In genomic region chr4:185255868-185256267, GRCh38 we compare ENCODE assay signal across 15 cellular contexts. TPM values are rescaled to one million over a fixed set of nuclear protein-coding genes. Genes with fewer than 3 reads are reported as not detected.
DNase-seq lines count a peak whose midpoint lies in the region; ATAC-seq lines count a peak whose summit lies in the region.
"Had no signal": no experiment of that assay in that cellular context is flagged by ENCODE, and none has a peak within 500 bp of the region (broad histone marks: within the 10 kb centered on the region; RNA-seq: fewer than 3 reads in every experiment).

No MANE protein-coding gene starts in this region.

- peaks cover 36 to 77% (median 62%) of the 10 kb centered on the region in 4 donors for H3K4me1 Mint-ChIP-seq in CD4-positive, alpha-beta memory T cell

- H3K9me3 ChIP-seq in CD4-positive, alpha-beta memory T cell (ENCODE audit: control insufficient read depth in 1 of 2, low read length in 2 of 2), result no peaks in the 10 kb centered on the region
- H3K9me3 ChIP-seq in KOPT-K1 (ENCODE audit: insufficient read depth, low read length, poor library complexity, severe bottlenecking), result no peaks in the 10 kb centered on the region
- H3K9me3 ChIP-seq in effector memory CD4-positive, alpha-beta T cell (ENCODE audit: control insufficient read depth, low read length), result no peaks in the 10 kb centered on the region
- H3K9me3 ChIP-seq: ascending aorta, prostate gland had no signal

- H3K27me3 Mint-ChIP-seq in CD4-positive, alpha-beta memory T cell, result no peaks in the 10 kb centered on the region

- H3K36me3 Mint-ChIP-seq in CD4-positive, alpha-beta memory T cell, result peaks cover 0 to 11% of the 10 kb centered on the region in 2 donors

- H3K27ac ChIP-seq in CD4-positive, alpha-beta memory T cell (ENCODE audit: low read depth, low read length), result peak overlapping the region; percentile 49
- H3K27ac ChIP-seq in KOPT-K1 (ENCODE audit: low read depth, low read length, poor library complexity, severe bottlenecking), result peak overlapping the region; percentile 61
- H3K27ac ChIP-seq in effector memory CD4-positive, alpha-beta T cell (ENCODE audit: insufficient read depth, low read length, poor library complexity, severe bottlenecking), result peak overlapping the region; percentile 62
- H3K27ac ChIP-seq in substantia nigra (ENCODE audit: low read depth, low read length, poor library complexity, severe bottlenecking), result no peak overlapping the region
- H3K27ac ChIP-seq: ascending aorta, hepatocyte, prostate gland had no signal

- POLR2A ChIA-PET in CD4-positive, alpha-beta memory T cell (lab: Charles Lee; ENCODE audit: partially characterized antibody), result interaction anchor here (0.8 to 2.7 kb wide), 7 partner anchors 10 to 170 kb away, joined by 3 to 10 read pairs (median 6); partner anchors contain the start of genes CFAP97, SLC25A4, SNX25 and UFSP2

- ATAC-seq in GM19324 (IDR thresholded peaks at IDR 0.05; ENCODE audit: low FRiP score, unreplicated experiment), result peak; percentile 32
- no peak for ATAC-seq in GM18511 (IDR thresholded peaks at IDR 0.05; ENCODE audit: unreplicated experiment)

- peak in 1 of 5 donors; percentile 15 for DNase-seq in CD4-positive, alpha-beta memory T cell
- no peak for DNase-seq in effector memory CD4-positive, alpha-beta T cell
- DNase-seq in HCEC 1CT (no peak), substantia nigra (lab: John Stamatoyannopoulos, UW) (no peak), NCI-H69 (lab: John Stamatoyannopoulos, UW) (no peak)
- DNase-seq: activated CD4-positive, alpha-beta T cell treated with anti-CD3 and anti-CD28 coated beads, Interleukin-2, amount 50 U/mL, for 4 hours; cortex of kidney; NCI-H1930; NCI-H748 treated with DMSO at 0.1 percent for 48 hours had no signal

- no peaks in the 10 kb centered on the region for H3K9me3 Mint-ChIP-seq in CD4-positive, alpha-beta memory T cell

- H3K4me3 Mint-ChIP-seq in CD4-positive, alpha-beta memory T cell, result peak overlapping the region in 6 of 8 donors; percentile 52 to 88 (median 76)

- H3K4me3 ChIP-seq in CD4-positive, alpha-beta memory T cell (ENCODE audit: low read length in 2 of 2), result peak overlapping the region in 1 of 2 donors; percentile 23
- peak overlapping the region; percentile 22 for H3K4me3 ChIP-seq in effector memory CD4-positive, alpha-beta T cell (ENCODE audit: insufficient read depth, low read depth, low read length, poor library complexity, severe bottlenecking)
- H3K4me3 ChIP-seq: hepatocyte, prostate gland had no signal

- no peaks in the 10 kb centered on the region for H3K36me3 ChIP-seq in CD4-positive, alpha-beta memory T cell (ENCODE audit: insufficient read depth, low read length)
- no peaks in the 10 kb centered on the region for H3K36me3 ChIP-seq in KOPT-K1 (ENCODE audit: insufficient read depth, low read length)
- H3K36me3 ChIP-seq in effector memory CD4-positive, alpha-beta T cell (ENCODE audit: control insufficient read depth, insufficient read depth, low read length), result no peaks in the 10 kb centered on the region
- H3K36me3 ChIP-seq: ascending aorta, prostate gland had no signal

- H3K27me3 ChIP-seq in CD4-positive, alpha-beta memory T cell (ENCODE audit: insufficient read depth, low read length), result no peaks in the 10 kb centered on the region
- H3K27me3 ChIP-seq in effector memory CD4-positive, alpha-beta T cell (replicated peaks; ENCODE audit: control insufficient read depth, insufficient read depth, low read length, poor library complexity, severe bottlenecking), result no peaks in the 10 kb centered on the region
- H3K27me3 ChIP-seq: ascending aorta, hepatocyte had no signal

- intact Hi-C loops in CD4-positive, alpha-beta memory T cell (cut with micrococcal nuclease), result no loop called here

- H3K4me1 ChIP-seq in CD4-positive, alpha-beta memory T cell (ENCODE audit: insufficient read depth, low read length), result peaks cover 79% of the 10 kb centered on the region
- peaks cover 27% of the 10 kb centered on the region for H3K4me1 ChIP-seq in effector memory CD4-positive, alpha-beta T cell (ENCODE audit: control insufficient read depth, insufficient read depth, low read length, poor library complexity, severe bottlenecking)
- H3K4me1 ChIP-seq: prostate gland had no signal

- H3K27ac Mint-ChIP-seq in CD4-positive, alpha-beta memory T cell, result peak overlapping the region in 5 of 7 donors; percentile 83 to 99 (median 91)

- CTCF ChIA-PET in CD4-positive, alpha-beta memory T cell (lab: Charles Lee; ENCODE audit: partially characterized antibody), result interaction anchor here (0.7 to 1.2 kb wide), 2 partner anchors 11 to 26 kb away, joined by 4 read pairs; no protein-coding TSS in a partner anchor

RNA-seq across cellular contexts. Expression of gene SNX25, which starts 46.5 kb away (rescaled TPM):
- 10 to 100 TPM; 23.0 to 24.5 TPM for total RNA-seq in CD4-positive, alpha-beta memory T cell
- 1 to 10 TPM; 3.5 to 8.4 TPM for polyA plus RNA-seq in CD4-positive, alpha-beta memory T cell

RNA-seq across cellular contexts. Expression of gene CFAP97, which starts 52.1 kb away (rescaled TPM):
- 10 to 100 TPM; 41.6 to 41.9 TPM for total RNA-seq in CD4-positive, alpha-beta memory T cell
- polyA plus RNA-seq in CD4-positive, alpha-beta memory T cell, result 100 to 1,000 TPM; 123 to 128 TPM
